1 cellular context compared by ENCODE assay signal in genomic region chr3:33798113-33798417, GRCh38.
TF ChIP-seq lines count a peak whose summit lies in the region.

No MANE protein-coding gene starts in this region.

TF ChIP-seq in H1, 55 proteins besides CTCF, POLR2A, EP300 and RAD21 (continued from another document):
- TF ChIP-seq, protein P1, sequence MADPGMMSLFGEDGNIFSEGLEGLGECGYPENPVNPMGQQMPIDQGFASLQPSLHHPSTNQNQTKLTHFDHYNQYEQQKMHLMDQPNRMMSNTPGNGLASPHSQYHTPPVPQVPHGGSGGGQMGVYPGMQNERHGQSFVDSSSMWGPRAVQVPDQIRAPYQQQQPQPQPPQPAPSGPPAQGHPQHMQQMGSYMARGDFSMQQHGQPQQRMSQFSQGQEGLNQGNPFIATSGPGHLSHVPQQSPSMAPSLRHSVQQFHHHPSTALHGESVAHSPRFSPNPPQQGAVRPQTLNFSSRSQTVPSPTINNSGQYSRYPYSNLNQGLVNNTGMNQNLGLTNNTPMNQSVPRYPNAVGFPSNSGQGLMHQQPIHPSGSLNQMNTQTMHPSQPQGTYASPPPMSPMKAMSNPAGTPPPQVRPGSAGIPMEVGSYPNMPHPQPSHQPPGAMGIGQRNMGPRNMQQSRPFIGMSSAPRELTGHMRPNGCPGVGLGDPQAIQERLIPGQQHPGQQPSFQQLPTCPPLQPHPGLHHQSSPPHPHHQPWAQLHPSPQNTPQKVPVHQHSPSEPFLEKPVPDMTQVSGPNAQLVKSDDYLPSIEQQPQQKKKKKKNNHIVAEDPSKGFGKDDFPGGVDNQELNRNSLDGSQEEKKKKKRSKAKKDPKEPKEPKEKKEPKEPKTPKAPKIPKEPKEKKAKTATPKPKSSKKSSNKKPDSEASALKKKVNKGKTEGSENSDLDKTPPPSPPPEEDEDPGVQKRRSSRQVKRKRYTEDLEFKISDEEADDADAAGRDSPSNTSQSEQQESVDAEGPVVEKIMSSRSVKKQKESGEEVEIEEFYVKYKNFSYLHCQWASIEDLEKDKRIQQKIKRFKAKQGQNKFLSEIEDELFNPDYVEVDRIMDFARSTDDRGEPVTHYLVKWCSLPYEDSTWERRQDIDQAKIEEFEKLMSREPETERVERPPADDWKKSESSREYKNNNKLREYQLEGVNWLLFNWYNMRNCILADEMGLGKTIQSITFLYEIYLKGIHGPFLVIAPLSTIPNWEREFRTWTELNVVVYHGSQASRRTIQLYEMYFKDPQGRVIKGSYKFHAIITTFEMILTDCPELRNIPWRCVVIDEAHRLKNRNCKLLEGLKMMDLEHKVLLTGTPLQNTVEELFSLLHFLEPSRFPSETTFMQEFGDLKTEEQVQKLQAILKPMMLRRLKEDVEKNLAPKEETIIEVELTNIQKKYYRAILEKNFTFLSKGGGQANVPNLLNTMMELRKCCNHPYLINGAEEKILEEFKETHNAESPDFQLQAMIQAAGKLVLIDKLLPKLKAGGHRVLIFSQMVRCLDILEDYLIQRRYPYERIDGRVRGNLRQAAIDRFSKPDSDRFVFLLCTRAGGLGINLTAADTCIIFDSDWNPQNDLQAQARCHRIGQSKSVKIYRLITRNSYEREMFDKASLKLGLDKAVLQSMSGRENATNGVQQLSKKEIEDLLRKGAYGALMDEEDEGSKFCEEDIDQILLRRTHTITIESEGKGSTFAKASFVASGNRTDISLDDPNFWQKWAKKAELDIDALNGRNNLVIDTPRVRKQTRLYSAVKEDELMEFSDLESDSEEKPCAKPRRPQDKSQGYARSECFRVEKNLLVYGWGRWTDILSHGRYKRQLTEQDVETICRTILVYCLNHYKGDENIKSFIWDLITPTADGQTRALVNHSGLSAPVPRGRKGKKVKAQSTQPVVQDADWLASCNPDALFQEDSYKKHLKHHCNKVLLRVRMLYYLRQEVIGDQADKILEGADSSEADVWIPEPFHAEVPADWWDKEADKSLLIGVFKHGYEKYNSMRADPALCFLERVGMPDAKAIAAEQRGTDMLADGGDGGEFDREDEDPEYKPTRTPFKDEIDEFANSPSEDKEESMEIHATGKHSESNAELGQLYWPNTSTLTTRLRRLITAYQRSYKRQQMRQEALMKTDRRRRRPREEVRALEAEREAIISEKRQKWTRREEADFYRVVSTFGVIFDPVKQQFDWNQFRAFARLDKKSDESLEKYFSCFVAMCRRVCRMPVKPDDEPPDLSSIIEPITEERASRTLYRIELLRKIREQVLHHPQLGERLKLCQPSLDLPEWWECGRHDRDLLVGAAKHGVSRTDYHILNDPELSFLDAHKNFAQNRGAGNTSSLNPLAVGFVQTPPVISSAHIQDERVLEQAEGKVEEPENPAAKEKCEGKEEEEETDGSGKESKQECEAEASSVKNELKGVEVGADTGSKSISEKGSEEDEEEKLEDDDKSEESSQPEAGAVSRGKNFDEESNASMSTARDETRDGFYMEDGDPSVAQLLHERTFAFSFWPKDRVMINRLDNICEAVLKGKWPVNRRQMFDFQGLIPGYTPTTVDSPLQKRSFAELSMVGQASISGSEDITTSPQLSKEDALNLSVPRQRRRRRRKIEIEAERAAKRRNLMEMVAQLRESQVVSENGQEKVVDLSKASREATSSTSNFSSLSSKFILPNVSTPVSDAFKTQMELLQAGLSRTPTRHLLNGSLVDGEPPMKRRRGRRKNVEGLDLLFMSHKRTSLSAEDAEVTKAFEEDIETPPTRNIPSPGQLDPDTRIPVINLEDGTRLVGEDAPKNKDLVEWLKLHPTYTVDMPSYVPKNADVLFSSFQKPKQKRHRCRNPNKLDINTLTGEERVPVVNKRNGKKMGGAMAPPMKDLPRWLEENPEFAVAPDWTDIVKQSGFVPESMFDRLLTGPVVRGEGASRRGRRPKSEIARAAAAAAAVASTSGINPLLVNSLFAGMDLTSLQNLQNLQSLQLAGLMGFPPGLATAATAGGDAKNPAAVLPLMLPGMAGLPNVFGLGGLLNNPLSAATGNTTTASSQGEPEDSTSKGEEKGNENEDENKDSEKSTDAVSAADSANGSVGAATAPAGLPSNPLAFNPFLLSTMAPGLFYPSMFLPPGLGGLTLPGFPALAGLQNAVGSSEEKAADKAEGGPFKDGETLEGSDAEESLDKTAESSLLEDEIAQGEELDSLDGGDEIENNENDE (IDR thresholded peaks at IDR 0.05; ENCODE audit: insufficient replicate concordance, low read length) = no peak
- TF ChIP-seq JUND (IDR thresholded peaks at IDR 0.05; ENCODE audit: low read length) = no peak
